ENCODE assay signal across 21 cellular contexts in genomic region chr2:143807677-143808076, GRCh38.
DNase-seq lines count a peak whose midpoint lies in the region; ATAC-seq and TF ChIP-seq lines count a peak whose summit lies in the region.
"Had no signal": no experiment of that assay in that cellular context is flagged by ENCODE, and none has a peak within 500 bp of the region (broad histone marks: within the 10 kb centered on the region; RNA-seq: fewer than 3 reads in every experiment).

No MANE protein-coding gene starts in this region.

- no peak for TF ChIP-seq CTCF in right atrium auricular region (IDR thresholded peaks at IDR 0.05)
- TF ChIP-seq CTCF in upper lobe of left lung (IDR thresholded peaks at IDR 0.05) = no peak
- no peak for TF ChIP-seq CTCF in nephron progenitor cell (IDR thresholded peaks at IDR 0.05)
- TF ChIP-seq CTCF in mucosa of descending colon (IDR thresholded peaks at IDR 0.05) = no peak

- no peak for TF ChIP-seq POLR2A in upper lobe of left lung (IDR thresholded peaks at IDR 0.05)

- H3K4me1 ChIP-seq in right atrium auricular region (no peaks in the 10 kb centered on the region), upper lobe of left lung (peaks cover 0 to 2% (median 0%) of the 10 kb centered on the region in 4 donors), mucosa of descending colon (ENCODE audit: low read depth) (no peaks in the 10 kb centered on the region)
- H3K4me1 ChIP-seq: colonic mucosa, heart left ventricle had no signal

- H3K9me3 Mint-ChIP-seq in nephron progenitor cell = no peaks in the 10 kb centered on the region
- H3K9me3 Mint-ChIP-seq: activated B cell treated with CpG ODN at 0.5 μM for 24 hours; activated T-helper 2 cell treated with anti-CD3 and anti-CD28 coated beads, Interferon-gamma antibody, Interleukin-2, Interleukin-4, amounts not matched to agents 10 μg/mL and 5 μg/mL and 100 μg/mL, durations not matched to agents 14 hours and 24 hours and 36 hours; H9 had no signal

- no peak overlapping the region for H3K27ac Mint-ChIP-seq in nephron progenitor cell
- H3K27ac Mint-ChIP-seq: activated B cell treated with CpG ODN at 0.5 μM for 24 hours; activated T-helper 2 cell treated with anti-CD3 and anti-CD28 coated beads, Interferon-gamma antibody, Interleukin-2, Interleukin-4, amounts not matched to agents 10 μg/mL and 5 μg/mL and 100 μg/mL, durations not matched to agents 14 hours and 24 hours and 36 hours; mesothelial cell of epicardium; T-helper 1 cell treated with Interleukin-12 subunit alpha and Interleukin-12 subunit beta and Interleukin-4 antibody, amounts not matched to agents 30 μg/mL and 1 μg/mL, for 36 hours had no signal

- DNase-seq in SIG-M5 treated with dmso at 0.1 percent for 504 hours (lab: John Stamatoyannopoulos, UW; ENCODE audit: unreplicated experiment) (peak; percentile 84), SIG-M5 (lab: John Stamatoyannopoulos, UW) (no peak), amniotic epithelial cell (ENCODE audit: low read depth) (peak; percentile 63), right atrium auricular region (ENCODE audit: low spot score) (peak; percentile 74), upper lobe of left lung (peak in 1 of 2 donors; percentile 28), nephron progenitor cell (no peak), mucosa of descending colon (no peak)
- DNase-seq: activated B cell treated with CpG ODN at 0.5 μM for 24 hours; activated CD8-positive, alpha-beta memory T cell treated with anti-CD3 and anti-CD28 coated beads for 24 hours; amniotic stem cell; colonic mucosa; DMS53; H9 had no signal

- ATAC-seq in upper lobe of left lung (ENCODE audit: low FRiP score in 2 of 2) = peak; percentile 28 to 43
- no peak for ATAC-seq in mucosa of descending colon
- no peak for ATAC-seq in HG03439 (IDR thresholded peaks at IDR 0.05; ENCODE audit: unreplicated experiment)

- no peaks in the 10 kb centered on the region for H3K9me3 ChIP-seq in right atrium auricular region
- H3K9me3 ChIP-seq in upper lobe of left lung = no peaks in the 10 kb centered on the region
- no peaks in the 10 kb centered on the region for H3K9me3 ChIP-seq in mucosa of descending colon
- H3K9me3 ChIP-seq: colonic mucosa, heart left ventricle, tibial artery had no signal

- H3K36me3 ChIP-seq in right atrium auricular region (no peaks in the 10 kb centered on the region), upper lobe of left lung (no peaks in the 10 kb centered on the region), mucosa of descending colon (ENCODE audit: low read depth) (no peaks in the 10 kb centered on the region)
- H3K36me3 ChIP-seq: colonic mucosa, heart left ventricle, tibial artery had no signal

- H3K27ac ChIP-seq in right atrium auricular region (no peak overlapping the region), upper lobe of left lung (peak overlapping the region in 1 of 4 donors; percentile 3)
- H3K27ac ChIP-seq: 22Rv1, C4-2B, colonic mucosa, heart left ventricle, tibial artery had no signal

- H3K4me3 Mint-ChIP-seq in nephron progenitor cell = no peak overlapping the region
- H3K4me3 Mint-ChIP-seq: activated B cell treated with CpG ODN at 0.5 μM for 24 hours; H9; mesothelial cell of epicardium; T-helper 1 cell treated with Interleukin-12 subunit alpha and Interleukin-12 subunit beta and Interleukin-4 antibody, amounts not matched to agents 30 μg/mL and 1 μg/mL, for 36 hours had no signal

- H3K4me1 Mint-ChIP-seq in nephron progenitor cell = no peaks in the 10 kb centered on the region

- H3K27me3 Mint-ChIP-seq in nephron progenitor cell (ENCODE audit: low read depth, poor library complexity) = no peaks in the 10 kb centered on the region
- H3K27me3 Mint-ChIP-seq: activated B cell treated with CpG ODN at 0.5 μM for 24 hours had no signal

- H3K4me3 ChIP-seq in right atrium auricular region (no peak overlapping the region), upper lobe of left lung (no peak overlapping the region), mucosa of descending colon (no peak overlapping the region)
- H3K4me3 ChIP-seq: colonic mucosa, heart left ventricle, tibial artery had no signal

- no peaks in the 10 kb centered on the region for H3K36me3 Mint-ChIP-seq in nephron progenitor cell (ENCODE audit: low read depth)
- H3K36me3 Mint-ChIP-seq: mesothelial cell of epicardium had no signal

- 81 to 97% methylated on average over 2 of the region's 2 CpGs for WGBS in upper lobe of left lung, 2 donors

- intact Hi-C loops in mucosa of descending colon (cut with DNase I, micrococcal nuclease) = no loop called here

- peak in 2 of 4 donors; percentile 56 to 67 for TF ChIP-seq EP300 in upper lobe of left lung (IDR thresholded peaks at IDR 0.05)

- H3K27me3 ChIP-seq in right atrium auricular region (no peaks in the 10 kb centered on the region), upper lobe of left lung (no peaks in the 10 kb centered on the region)
- H3K27me3 ChIP-seq: colonic mucosa, heart left ventricle, tibial artery had no signal

Comparison
In these comparisons a context has a peak if more than half of its experiments do, and no peak if none do; other contexts are left out.
1. DNase-seq: peak in SIG-M5 treated with dmso at 0.1 percent for 504 hours (single experiment), amniotic epithelial cell (single experiment) and right atrium auricular region (single experiment); none in SIG-M5 (single experiment), nephron progenitor cell (single experiment) and mucosa of descending colon (0 of 3).
2. ATAC-seq: peak in upper lobe of left lung (2 of 2); none in mucosa of descending colon (single experiment) and HG03439 (single experiment).